Comparison of ENCODE assay signal across 1 cellular context in genomic region chr3:45885979-45886711, GRCh38.
TF ChIP-seq lines count a peak whose summit lies in the region.

Gene CCR9, plus strand, starts transcription at chr3:45886543. Its CDS starts 8,391 bp downstream, at chr3:45894934.

TF ChIP-seq in H1, 55 proteins besides CTCF, POLR2A, EP300 and RAD21:
- TF ChIP-seq EZH2 (IDR thresholded peaks at IDR 0.05; ENCODE audit: low read depth, low read length, severe bottlenecking) (no peak), POU5F1 (IDR thresholded peaks at IDR 0.05; ENCODE audit: low read depth, low read length) (no peak), SAP30 (IDR thresholded peaks at IDR 0.05; ENCODE audit: insufficient read depth, insufficient replicate concordance, low read length) (no peak), SUZ12 (IDR thresholded peaks at IDR 0.05; ENCODE audit: low read length) (no peak), TCF12 (IDR thresholded peaks at IDR 0.05; ENCODE audit: low read depth, low read length) (no peak), CEBPB (IDR thresholded peaks at IDR 0.05; ENCODE audit: low read depth, low read length) (no peak), POLR2AphosphoS5 (IDR thresholded peaks at IDR 0.05; ENCODE audit: low read depth, low read length) (no peak), CREB1 (IDR thresholded peaks at IDR 0.05) (no peak), FOSL1 (IDR thresholded peaks at IDR 0.05; ENCODE audit: insufficient read depth, low read depth, low read length) (no peak), BCL11A (IDR thresholded peaks at IDR 0.05; ENCODE audit: low read depth in 2 of 2, low read length in 2 of 2) (no peak)
